1 cellular context compared by ENCODE assay signal in the genomic region with DNA sequence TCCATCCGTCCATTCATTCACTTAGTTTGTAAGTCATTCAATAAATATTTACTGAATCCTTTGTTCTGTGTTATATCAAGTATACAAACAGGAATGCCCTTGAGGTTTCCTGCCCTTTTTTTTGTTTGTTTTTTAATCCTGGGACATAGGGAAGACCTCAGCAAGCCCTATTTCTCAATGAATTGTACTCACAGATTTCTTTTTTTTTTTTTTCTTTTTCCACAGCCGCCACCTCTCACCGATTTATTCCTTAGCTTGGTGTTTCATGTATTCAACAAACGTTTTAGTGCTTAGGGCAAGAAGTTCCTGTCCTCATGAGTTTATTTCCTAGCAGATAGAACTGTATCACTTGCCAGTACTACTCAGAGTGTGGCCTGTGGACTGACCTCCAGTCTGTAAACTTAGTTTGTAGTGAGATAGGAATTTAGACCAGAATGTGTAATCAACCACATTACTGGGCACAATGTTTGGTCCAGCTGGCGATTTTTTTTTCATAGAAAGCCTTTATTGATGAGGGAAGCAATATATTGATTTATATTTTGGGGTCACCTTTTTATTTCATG.
TF ChIP-seq lines count a peak whose summit lies in the region.

No MANE protein-coding gene starts in this region.

TF ChIP-seq in HepG2, 621 proteins besides CTCF, POLR2A, EP300 and RAD21 (continued from another document and continues in another):
- TF ChIP-seq, protein P1, sequence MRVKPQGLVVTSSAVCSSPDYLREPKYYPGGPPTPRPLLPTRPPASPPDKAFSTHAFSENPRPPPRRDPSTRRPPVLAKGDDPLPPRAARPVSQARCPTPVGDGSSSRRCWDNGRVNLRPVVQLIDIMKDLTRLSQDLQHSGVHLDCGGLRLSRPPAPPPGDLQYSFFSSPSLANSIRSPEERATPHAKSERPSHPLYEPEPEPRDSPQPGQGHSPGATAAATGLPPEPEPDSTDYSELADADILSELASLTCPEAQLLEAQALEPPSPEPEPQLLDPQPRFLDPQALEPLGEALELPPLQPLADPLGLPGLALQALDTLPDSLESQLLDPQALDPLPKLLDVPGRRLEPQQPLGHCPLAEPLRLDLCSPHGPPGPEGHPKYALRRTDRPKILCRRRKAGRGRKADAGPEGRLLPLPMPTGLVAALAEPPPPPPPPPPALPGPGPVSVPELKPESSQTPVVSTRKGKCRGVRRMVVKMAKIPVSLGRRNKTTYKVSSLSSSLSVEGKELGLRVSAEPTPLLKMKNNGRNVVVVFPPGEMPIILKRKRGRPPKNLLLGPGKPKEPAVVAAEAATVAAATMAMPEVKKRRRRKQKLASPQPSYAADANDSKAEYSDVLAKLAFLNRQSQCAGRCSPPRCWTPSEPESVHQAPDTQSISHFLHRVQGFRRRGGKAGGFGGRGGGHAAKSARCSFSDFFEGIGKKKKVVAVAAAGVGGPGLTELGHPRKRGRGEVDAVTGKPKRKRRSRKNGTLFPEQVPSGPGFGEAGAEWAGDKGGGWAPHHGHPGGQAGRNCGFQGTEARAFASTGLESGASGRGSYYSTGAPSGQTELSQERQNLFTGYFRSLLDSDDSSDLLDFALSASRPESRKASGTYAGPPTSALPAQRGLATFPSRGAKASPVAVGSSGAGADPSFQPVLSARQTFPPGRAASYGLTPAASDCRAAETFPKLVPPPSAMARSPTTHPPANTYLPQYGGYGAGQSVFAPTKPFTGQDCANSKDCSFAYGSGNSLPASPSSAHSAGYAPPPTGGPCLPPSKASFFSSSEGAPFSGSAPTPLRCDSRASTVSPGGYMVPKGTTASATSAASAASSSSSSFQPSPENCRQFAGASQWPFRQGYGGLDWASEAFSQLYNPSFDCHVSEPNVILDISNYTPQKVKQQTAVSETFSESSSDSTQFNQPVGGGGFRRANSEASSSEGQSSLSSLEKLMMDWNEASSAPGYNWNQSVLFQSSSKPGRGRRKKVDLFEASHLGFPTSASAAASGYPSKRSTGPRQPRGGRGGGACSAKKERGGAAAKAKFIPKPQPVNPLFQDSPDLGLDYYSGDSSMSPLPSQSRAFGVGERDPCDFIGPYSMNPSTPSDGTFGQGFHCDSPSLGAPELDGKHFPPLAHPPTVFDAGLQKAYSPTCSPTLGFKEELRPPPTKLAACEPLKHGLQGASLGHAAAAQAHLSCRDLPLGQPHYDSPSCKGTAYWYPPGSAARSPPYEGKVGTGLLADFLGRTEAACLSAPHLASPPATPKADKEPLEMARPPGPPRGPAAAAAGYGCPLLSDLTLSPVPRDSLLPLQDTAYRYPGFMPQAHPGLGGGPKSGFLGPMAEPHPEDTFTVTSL (CRISPR knock-in tag; IDR thresholded peaks at IDR 0.05; ENCODE audit: borderline replicate concordance), result peak; percentile 76; the same call in 1 of the 2 replicates
- TF ChIP-seq CREB1 (IDR thresholded peaks at IDR 0.05) (no peak), CREB1 (CRISPR knock-in tag; IDR thresholded peaks at IDR 0.05) (peak; percentile 35; the same call in 1 of the 2 replicates), PHB2 (IDR thresholded peaks at IDR 0.05; ENCODE audit: partially characterized antibody) (no peak), ERF (CRISPR knock-in tag; IDR thresholded peaks at IDR 0.05) (no peak; the same call in 1 of the 2 replicates), ZNF576 (CRISPR knock-in tag; IDR thresholded peaks at IDR 0.05) (no peak), TFE3 (CRISPR knock-in tag; IDR thresholded peaks at IDR 0.05) (0 out of 2 replicates have a peak, but pooled peaks have one; percentile 37), ZNF614 (CRISPR knock-in tag; IDR thresholded peaks at IDR 0.05; ENCODE audit: borderline replicate concordance) (no peak), CREM (IDR thresholded peaks at IDR 0.05) (peak; percentile 62; the same call in 1 of the 2 replicates), CREM (CRISPR knock-in tag; IDR thresholded peaks at IDR 0.05) (no peak), ZNF792 (CRISPR knock-in tag; IDR thresholded peaks at IDR 0.05) (no peak), CSRNP1 (CRISPR knock-in tag; IDR thresholded peaks at IDR 0.05) (no peak), MIXL1 (CRISPR knock-in tag; IDR thresholded peaks at IDR 0.05) (no peak; the same call in 1 of the 2 replicates), KLF13 (CRISPR knock-in tag; IDR thresholded peaks at IDR 0.05) (no peak), ZNF33B (CRISPR knock-in tag; IDR thresholded peaks at IDR 0.05) (no peak), SOX6 (IDR thresholded peaks at IDR 0.05) (no peak), SOX6 (CRISPR knock-in tag; IDR thresholded peaks at IDR 0.05) (peak; percentile 84), ZFP1 (CRISPR knock-in tag; IDR thresholded peaks at IDR 0.05) (no peak), ZNF501 (CRISPR knock-in tag; IDR thresholded peaks at IDR 0.05) (no peak), ZNF563 (CRISPR knock-in tag; IDR thresholded peaks at IDR 0.05) (no peak), ZNF263 (CRISPR knock-in tag; IDR thresholded peaks at IDR 0.05) (no peak), MTF2 (CRISPR knock-in tag; IDR thresholded peaks at IDR 0.05; ENCODE audit: borderline replicate concordance) (no peak), WIZ (CRISPR knock-in tag; IDR thresholded peaks at IDR 0.05) (no peak), GLMP (CRISPR knock-in tag; IDR thresholded peaks at IDR 0.05; ENCODE audit: borderline replicate concordance) (no peak), KLF6 (CRISPR knock-in tag; IDR thresholded peaks at IDR 0.05) (no peak), NCOA2 (CRISPR knock-in tag; IDR thresholded peaks at IDR 0.05) (peak; percentile 86), THAP11 (CRISPR knock-in tag; IDR thresholded peaks at IDR 0.05) (peak; percentile 41; the same call in 1 of the 2 replicates), RARG (CRISPR knock-in tag; IDR thresholded peaks at IDR 0.05; ENCODE audit: low read depth) (no peak), PAXIP1 (CRISPR knock-in tag; conservative IDR thresholded peaks at IDR 0.05) (peak; percentile 79)
- TF ChIP-seq, protein P2, sequence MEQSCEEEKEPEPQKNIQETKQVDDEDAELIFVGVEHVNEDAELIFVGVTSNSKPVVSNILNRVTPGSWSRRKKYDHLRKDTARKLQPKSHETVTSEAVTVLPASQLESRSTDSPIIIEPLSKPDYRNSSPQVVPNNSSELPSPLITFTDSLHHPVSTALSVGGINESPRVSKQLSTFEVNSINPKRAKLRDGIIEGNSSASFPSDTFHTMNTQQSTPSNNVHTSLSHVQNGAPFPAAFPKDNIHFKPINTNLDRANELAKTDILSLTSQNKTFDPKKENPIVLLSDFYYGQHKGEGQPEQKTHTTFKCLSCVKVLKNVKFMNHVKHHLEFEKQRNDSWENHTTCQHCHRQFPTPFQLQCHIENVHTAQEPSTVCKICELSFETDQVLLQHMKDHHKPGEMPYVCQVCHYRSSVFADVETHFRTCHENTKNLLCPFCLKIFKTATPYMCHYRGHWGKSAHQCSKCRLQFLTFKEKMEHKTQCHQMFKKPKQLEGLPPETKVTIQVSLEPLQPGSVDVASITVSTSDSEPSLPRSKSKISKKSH (CRISPR knock-in tag; IDR thresholded peaks at IDR 0.05; ENCODE audit: borderline replicate concordance), result no peak
- TF ChIP-seq, protein P3, sequence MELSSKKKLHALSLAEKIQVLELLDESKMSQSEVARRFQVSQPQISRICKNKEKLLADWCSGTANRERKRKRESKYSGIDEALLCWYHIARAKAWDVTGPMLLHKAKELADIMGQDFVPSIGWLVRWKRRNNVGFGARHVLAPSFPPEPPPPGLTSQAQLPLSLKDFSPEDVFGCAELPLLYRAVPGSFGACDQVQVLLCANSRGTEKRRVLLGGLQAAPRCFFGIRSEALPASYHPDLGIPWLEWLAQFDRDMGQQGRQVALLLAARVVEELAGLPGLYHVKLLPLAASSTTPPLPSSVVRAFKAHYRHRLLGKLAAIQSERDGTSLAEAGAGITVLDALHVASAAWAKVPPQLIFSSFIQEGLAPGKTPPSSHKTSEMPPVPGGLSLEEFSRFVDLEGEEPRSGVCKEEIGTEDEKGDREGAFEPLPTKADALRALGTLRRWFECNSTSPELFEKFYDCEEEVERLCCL (CRISPR knock-in tag; IDR thresholded peaks at IDR 0.05; ENCODE audit: borderline replicate concordance), result no peak
- TF ChIP-seq, protein P4, sequence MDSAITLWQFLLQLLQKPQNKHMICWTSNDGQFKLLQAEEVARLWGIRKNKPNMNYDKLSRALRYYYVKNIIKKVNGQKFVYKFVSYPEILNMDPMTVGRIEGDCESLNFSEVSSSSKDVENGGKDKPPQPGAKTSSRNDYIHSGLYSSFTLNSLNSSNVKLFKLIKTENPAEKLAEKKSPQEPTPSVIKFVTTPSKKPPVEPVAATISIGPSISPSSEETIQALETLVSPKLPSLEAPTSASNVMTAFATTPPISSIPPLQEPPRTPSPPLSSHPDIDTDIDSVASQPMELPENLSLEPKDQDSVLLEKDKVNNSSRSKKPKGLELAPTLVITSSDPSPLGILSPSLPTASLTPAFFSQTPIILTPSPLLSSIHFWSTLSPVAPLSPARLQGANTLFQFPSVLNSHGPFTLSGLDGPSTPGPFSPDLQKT (CRISPR knock-in tag; IDR thresholded peaks at IDR 0.05; ENCODE audit: borderline replicate concordance), result no peak
- TF ChIP-seq, protein P5, sequence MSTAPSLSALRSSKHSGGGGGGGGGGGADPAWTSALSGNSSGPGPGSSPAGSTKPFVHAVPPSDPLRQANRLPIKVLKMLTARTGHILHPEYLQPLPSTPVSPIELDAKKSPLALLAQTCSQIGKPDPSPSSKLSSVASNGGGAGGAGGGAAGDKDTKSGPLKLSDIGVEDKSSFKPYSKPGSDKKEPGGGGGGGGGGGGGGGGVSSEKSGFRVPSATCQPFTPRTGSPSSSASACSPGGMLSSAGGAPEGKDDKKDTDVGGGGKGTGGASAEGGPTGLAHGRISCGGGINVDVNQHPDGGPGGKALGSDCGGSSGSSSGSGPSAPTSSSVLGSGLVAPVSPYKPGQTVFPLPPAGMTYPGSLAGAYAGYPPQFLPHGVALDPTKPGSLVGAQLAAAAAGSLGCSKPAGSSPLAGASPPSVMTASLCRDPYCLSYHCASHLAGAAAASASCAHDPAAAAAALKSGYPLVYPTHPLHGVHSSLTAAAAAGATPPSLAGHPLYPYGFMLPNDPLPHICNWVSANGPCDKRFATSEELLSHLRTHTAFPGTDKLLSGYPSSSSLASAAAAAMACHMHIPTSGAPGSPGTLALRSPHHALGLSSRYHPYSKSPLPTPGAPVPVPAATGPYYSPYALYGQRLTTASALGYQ (CRISPR knock-in tag; IDR thresholded peaks at IDR 0.05), result peak; percentile 37; the same call in 1 of the 2 replicates
- TF ChIP-seq, protein P6, sequence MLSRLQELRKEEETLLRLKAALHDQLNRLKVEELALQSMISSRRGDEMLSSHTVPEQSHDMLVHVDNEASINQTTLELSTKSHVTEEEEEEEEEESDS (CRISPR knock-in tag; IDR thresholded peaks at IDR 0.05; ENCODE audit: borderline replicate concordance), result no peak
